9 cellular contexts compared by ENCODE assay signal in genomic region chr4:163107754-163108153, GRCh38. TPM values are rescaled to one million over a fixed set of nuclear protein-coding genes. Genes with fewer than 3 reads are reported as not detected.
A peak's percentile ranks its signal among the peaks of the same experiment; 100 is the strongest.
DNase-seq lines count a peak whose midpoint lies in the region; ATAC-seq and TF ChIP-seq lines count a peak whose summit lies in the region.
"Had no signal": no experiment of that assay in that cellular context is flagged by ENCODE, and none has a peak within 500 bp of the region (broad histone marks: within the 10 kb centered on the region; RNA-seq: fewer than 3 reads in every experiment).

No MANE protein-coding gene starts in this region.

- no peaks in the 10 kb centered on the region for H3K27me3 ChIP-seq in DOHH2 (ENCODE audit: control insufficient read depth, low read length)
- no peaks in the 10 kb centered on the region for H3K27me3 ChIP-seq in GM23248 (replicated peaks; ENCODE audit: insufficient read depth)
- H3K27me3 ChIP-seq in OCI-LY3 (ENCODE audit: low read depth, low read length): no peaks in the 10 kb centered on the region
- H3K27me3 ChIP-seq in foreskin keratinocyte: no peaks in the 10 kb centered on the region

- peak; percentile 23 for DNase-seq in GM23248
- DNase-seq in foreskin keratinocyte: no peak
- DNase-seq in stimulated activated CD4-positive, alpha-beta T cell treated with anti-CD3 and anti-CD28 coated beads, Interleukin-1b, Interleukin-23, amount 100 ng/mL, for 48 hours: no peak
- no peak for DNase-seq in activated T-cell treated with anti-CD3 and anti-CD28 coated beads for 4 hours
- DNase-seq in iPS-NIHi7 (ENCODE audit: extremely low spot score): no peak
- no peak for DNase-seq in NCI-H1048 (lab: John Stamatoyannopoulos, UW)
- DNase-seq: NCI-H2029 treated with DMSO at 0.1 percent for 48 hours had no signal

- H3K9ac ChIP-seq in GM23248 (no peak overlapping the region), OCI-LY3 (ENCODE audit: low read length) (no peak overlapping the region)

- H2AFZ ChIP-seq in GM23248 (no peak overlapping the region), OCI-LY3 (ENCODE audit: low read depth, low read length) (no peak overlapping the region)

- H3K9me3 ChIP-seq in DOHH2 (ENCODE audit: control insufficient read depth, insufficient read depth, low read length): no peaks in the 10 kb centered on the region
- no peaks in the 10 kb centered on the region for H3K9me3 ChIP-seq in GM23248 (ENCODE audit: low read depth)
- H3K9me3 ChIP-seq in OCI-LY3 (ENCODE audit: insufficient read depth, low read length): no peaks in the 10 kb centered on the region

- no peak overlapping the region for H3K27ac ChIP-seq in DOHH2 (ENCODE audit: low read depth, low read length)
- H3K27ac ChIP-seq in GM23248: no peak overlapping the region
- no peak overlapping the region for H3K27ac ChIP-seq in OCI-LY3 (ENCODE audit: low read length)
- no peak overlapping the region for H3K27ac ChIP-seq in foreskin keratinocyte

- WGBS in GM23248 (ENCODE audit: low coverage in 1 of 2, low lambda C conversion rate in 2 of 2, missing lambda C conversion rate in 2 of 2), 2 experiments: 96 to 100% methylated on average over 2 of the region's 2 CpGs

- no peak for ATAC-seq in foreskin keratinocyte

- TF ChIP-seq CTCF in DOHH2 (IDR thresholded peaks at IDR 0.05; ENCODE audit: low read depth, low read length, poor library complexity, severe bottlenecking) (peak; percentile 41), OCI-LY3 (IDR thresholded peaks at IDR 0.05; ENCODE audit: low read depth, low read length) (peak; percentile 66), foreskin keratinocyte (conservative IDR thresholded peaks at IDR 0.05) (peak; percentile 52)

- 0 out of 2 replicates have a peak, but pooled peaks cover 4% of the 10 kb centered on the region for H3F3A ChIP-seq in DOHH2 (ENCODE audit: control insufficient read depth, insufficient read depth)
- H3F3A ChIP-seq in GM23248 (ENCODE audit: insufficient read depth): no peaks in the 10 kb centered on the region; the same call in 1 of the 2 replicates

- in situ Hi-C loops in GM23248 (cut with MboI): no loop called here

- no peaks in the 10 kb centered on the region for H4K20me1 ChIP-seq in DOHH2 (ENCODE audit: control insufficient read depth, insufficient read depth, low read depth, low read length)
- no peaks in the 10 kb centered on the region for H4K20me1 ChIP-seq in GM23248 (ENCODE audit: insufficient read depth)
- H4K20me1 ChIP-seq in OCI-LY3 (ENCODE audit: insufficient read depth, low read length): no peaks in the 10 kb centered on the region

- H3K4me2 ChIP-seq in DOHH2 (ENCODE audit: low read length) (no peak overlapping the region), GM23248 (ENCODE audit: unreplicated experiment) (no peak overlapping the region), OCI-LY3 (ENCODE audit: low read length) (0 out of 2 replicates have a peak overlapping the region, but pooled peaks have one; percentile 1)

- no peaks in the 10 kb centered on the region for H3K79me2 ChIP-seq in DOHH2 (ENCODE audit: control insufficient read depth, low read length)
- no peaks in the 10 kb centered on the region for H3K79me2 ChIP-seq in GM23248 (ENCODE audit: insufficient read depth)
- H3K79me2 ChIP-seq in OCI-LY3 (ENCODE audit: low read length): no peaks in the 10 kb centered on the region

- H3K4me3 ChIP-seq in DOHH2 (ENCODE audit: low read length) (no peak overlapping the region), GM23248 (no peak overlapping the region), OCI-LY3 (ENCODE audit: low read length) (no peak overlapping the region)

- no peaks in the 10 kb centered on the region for H3K9me2 ChIP-seq in DOHH2 (replicated peaks; ENCODE audit: control insufficient read depth, low read length)
- no peaks in the 10 kb centered on the region for H3K9me2 ChIP-seq in GM23248 (ENCODE audit: insufficient read depth)

- H3K36me3 ChIP-seq in DOHH2 (ENCODE audit: control insufficient read depth, low read length): no peaks in the 10 kb centered on the region
- no peaks in the 10 kb centered on the region for H3K36me3 ChIP-seq in GM23248 (ENCODE audit: low read depth)
- H3K36me3 ChIP-seq in OCI-LY3 (replicated peaks; ENCODE audit: low read depth, low read length): no peaks in the 10 kb centered on the region

- peaks cover 2% of the 10 kb centered on the region; the same call in 1 of the 2 replicates for H3K4me1 ChIP-seq in DOHH2 (ENCODE audit: control insufficient read depth, low read length)
- H3K4me1 ChIP-seq in GM23248 (ENCODE audit: insufficient read depth): no peaks in the 10 kb centered on the region
- H3K4me1 ChIP-seq in OCI-LY3 (ENCODE audit: low read length): peaks cover 12% of the 10 kb centered on the region
- no peaks in the 10 kb centered on the region for H3K4me1 ChIP-seq in foreskin keratinocyte

RNA-seq across cellular contexts. Expression of gene NAF1, which starts 58.9 kb away (rescaled TPM):
- 2.8 and 9.7 TPM in 2 replicates for total RNA-seq in GM23248 (2014; rRNA removed; shearing (Covaris generic))
- polyA plus RNA-seq in GM23248 (2016; fragmentation: Nextera tagmentation; extraction: Ambion mirVana): 4.5 and 6.2 TPM in 2 replicates
- total RNA-seq in foreskin keratinocyte: 13.4 and 14.3 TPM in 2 replicates
- 7.2 and 9.0 TPM in 2 replicates for polyA plus RNA-seq in foreskin keratinocyte
